In the genomic region with DNA sequence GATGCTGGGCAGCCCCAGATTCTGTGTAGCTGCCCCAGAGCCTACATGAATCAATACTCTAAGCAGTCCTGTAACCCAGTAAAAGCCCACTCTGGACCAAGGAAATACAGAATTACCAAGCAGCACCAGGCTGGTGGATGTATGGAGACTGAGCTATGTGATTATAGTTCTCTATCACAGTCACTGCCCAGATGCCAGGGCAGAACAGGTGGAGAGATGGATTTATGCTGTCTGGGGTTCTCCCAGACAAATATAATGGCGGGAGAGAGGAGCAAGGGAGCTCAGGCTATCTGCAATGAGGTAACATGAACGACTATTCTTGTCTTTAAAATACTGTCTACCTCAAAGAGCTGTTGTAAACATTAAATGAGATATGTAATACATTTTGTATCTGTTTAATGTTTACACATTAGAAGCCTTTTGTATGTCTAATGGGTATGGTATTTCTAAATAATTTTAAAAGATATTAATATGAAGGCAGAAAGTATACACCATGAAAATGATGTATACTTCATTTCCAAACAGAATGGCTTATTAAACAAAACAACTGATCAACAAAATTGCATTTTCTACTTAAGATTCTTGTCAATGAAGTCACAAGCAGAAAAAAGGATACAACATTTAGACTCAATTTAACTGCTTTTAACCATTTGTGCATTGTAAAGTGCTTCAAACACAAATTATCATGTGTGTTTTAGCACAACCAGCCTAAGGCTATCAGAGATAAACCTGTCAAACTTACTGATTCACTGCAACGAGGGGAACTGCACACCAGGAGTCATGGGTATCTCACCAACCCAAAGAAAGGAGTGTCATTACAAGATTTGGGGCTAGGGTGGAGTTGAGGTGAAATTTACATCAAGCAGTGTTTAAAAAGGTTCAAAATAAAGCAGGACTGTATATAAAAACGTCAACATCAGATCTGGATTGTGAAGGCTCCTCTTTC, we compare ENCODE assay signal across 1 cellular context.
TF ChIP-seq lines count a peak whose summit lies in the region.

No MANE protein-coding gene starts in this region.

TF ChIP-seq in GM23338, 12 proteins besides CTCF, POLR2A, EP300 and RAD21 (continued from another document):
- no peak for TF ChIP-seq ZNF462 (CRISPR knock-in tag; IDR thresholded peaks at IDR 0.05)
